Comparison of ENCODE assay signal across 1 cellular context in genomic region chr3:108472011-108472591, GRCh38.
A peak's percentile ranks its signal among the peaks of the same experiment; 100 is the strongest.
TF ChIP-seq lines count a peak whose summit lies in the region.

No MANE protein-coding gene starts in this region.

TF ChIP-seq in SK-N-SH, 30 proteins besides CTCF, POLR2A, EP300 and RAD21 (continued from another document):
- TF ChIP-seq ZBTB33 (IDR thresholded peaks at IDR 0.05; ENCODE audit: borderline replicate concordance, low read depth) (0 out of 2 replicates have a peak, but pooled peaks have one; percentile 9), GABPA (IDR thresholded peaks at IDR 0.05; ENCODE audit: low read depth) (no peak), PBX3 (IDR thresholded peaks at IDR 0.05) (peak; percentile 76), SIN3A (IDR thresholded peaks at IDR 0.05; ENCODE audit: borderline replicate concordance, low read depth, low read length) (0 out of 2 replicates have a peak, but pooled peaks have one; percentile 15), FOXM1 (IDR thresholded peaks at IDR 0.05; ENCODE audit: low read depth) (peak; percentile 88), GATA2 (CRISPR knock-in tag; IDR thresholded peaks at IDR 0.05) (0 out of 2 replicates have a peak, but pooled peaks have one; percentile 38), EZH2phosphoT487 (IDR thresholded peaks at IDR 0.05; ENCODE audit: borderline replicate concordance, low read depth) (no peak), POLR2AphosphoS5 (IDR thresholded peaks at IDR 0.05; ENCODE audit: low read depth, low read length) (peak; percentile 34; the same call in 1 of the 2 replicates), REST (IDR thresholded peaks at IDR 0.05; ENCODE audit: low read depth, low read length) (0 out of 2 replicates have a peak, but pooled peaks have one; percentile 11), RXRA (IDR thresholded peaks at IDR 0.05; ENCODE audit: borderline replicate concordance, low read depth) (peak; percentile 65)
